In genomic region chr16:84511180-84511800, GRCh38 we compare ENCODE assay signal across 8 cellular contexts. TPM values are rescaled to one million over a fixed set of nuclear protein-coding genes. Genes with fewer than 3 reads are reported as not detected.
DNase-seq lines count a peak whose midpoint lies in the region; ATAC-seq, FAIRE-seq and TF ChIP-seq lines count a peak whose summit lies in the region.

No MANE protein-coding gene starts in this region.

- no peaks in the 10 kb centered on the region for H3K36me3 Mint-ChIP-seq in T-cell
- peaks cover 34% of the 10 kb centered on the region for H3K36me3 Mint-ChIP-seq in activated naive CD8-positive, alpha-beta T cell treated with anti-CD3 and anti-CD28 coated beads, Interleukin-2, amount 10 ng/mL, durations not matched to agents 7 days and 5 days
- no peaks in the 10 kb centered on the region for H3K36me3 Mint-ChIP-seq in progenitor cell of endocrine pancreas (ENCODE audit: insufficient read depth)

- intact Hi-C loops in cardiac septum (cut with DNase I): loop anchor here (1.0 to 2.0 kb wide), 2 partner anchors 111 to 216 kb away; no protein-coding TSS in a partner anchor

- POLR2A ChIA-PET in T-cell (lab: Charles Lee): interaction anchor here in 1 of 2 donors (0.6 to 0.7 kb wide), 2 partner anchors 164 to 1469 kb away, joined by 3 to 9 read pairs; no protein-coding TSS in a partner anchor
- POLR2A ChIA-PET in activated naive CD8-positive, alpha-beta T cell treated with anti-CD3 and anti-CD28 coated beads, Interleukin-2, amount 10 ng/mL, durations not matched to agents 7 days and 5 days (lab: Charles Lee): interaction anchor here (0.7 to 5.7 kb wide), 5 partner anchors 42 to 541 kb away, joined by 3 to 94 read pairs (median 5); partner anchors contain the start of gene COTL1

- TF ChIP-seq CTCF in GM12864 (IDR thresholded peaks at IDR 0.05; ENCODE audit: low read depth, low read length, missing control alignments) (peak; percentile 89), progenitor cell of endocrine pancreas (IDR thresholded peaks at IDR 0.05; ENCODE audit: unreplicated experiment) (peak; percentile 96)

- H3K4me3 ChIP-seq in GM12864 (ENCODE audit: low read depth, low read length): no peak overlapping the region

- no peak overlapping the region for H3K4me3 Mint-ChIP-seq in T-cell
- H3K4me3 Mint-ChIP-seq in activated naive CD8-positive, alpha-beta T cell treated with anti-CD3 and anti-CD28 coated beads, Interleukin-2, amount 10 ng/mL, durations not matched to agents 7 days and 5 days: peak overlapping the region; percentile 66
- no peak overlapping the region for H3K4me3 Mint-ChIP-seq in progenitor cell of endocrine pancreas (ENCODE audit: low read depth)

- H3K9me3 Mint-ChIP-seq in T-cell (no peaks in the 10 kb centered on the region), progenitor cell of endocrine pancreas (ENCODE audit: low read depth) (no peaks in the 10 kb centered on the region)
- H3K9me3 Mint-ChIP-seq in activated naive CD8-positive, alpha-beta T cell treated with anti-CD3 and anti-CD28 coated beads, Interleukin-2, amount 10 ng/mL, durations not matched to agents 7 days and 5 days: no peaks in the 10 kb centered on the region

- peaks cover 65 to 72% (median 70%) of the 10 kb centered on the region in 3 donors for H3K4me1 Mint-ChIP-seq in T-cell
- peaks cover 70% of the 10 kb centered on the region for H3K4me1 Mint-ChIP-seq in activated naive CD8-positive, alpha-beta T cell treated with anti-CD3 and anti-CD28 coated beads, Interleukin-2, amount 10 ng/mL, durations not matched to agents 7 days and 5 days
- peaks cover 9% of the 10 kb centered on the region for H3K4me1 Mint-ChIP-seq in progenitor cell of endocrine pancreas (ENCODE audit: low read depth)

- no peak for FAIRE-seq in urothelium cell line (lab: Jason Lieb, UNC)

- H3K27me3 Mint-ChIP-seq in T-cell (no peaks in the 10 kb centered on the region), progenitor cell of endocrine pancreas (peaks cover 12% of the 10 kb centered on the region)
- no peaks in the 10 kb centered on the region for H3K27me3 Mint-ChIP-seq in activated naive CD8-positive, alpha-beta T cell treated with anti-CD3 and anti-CD28 coated beads, Interleukin-2, amount 10 ng/mL, durations not matched to agents 7 days and 5 days

- peak; percentile 14 to 22 (median 19) for ATAC-seq in T-cell (replicated peaks in 1 of 4)
- peak; percentile 12 for ATAC-seq in activated naive CD8-positive, alpha-beta T cell treated with anti-CD3 and anti-CD28 coated beads, Interleukin-2, amount 10 ng/mL, durations not matched to agents 7 days and 5 days (ENCODE audit: low read depth)
- ATAC-seq in GM21367 (IDR thresholded peaks at IDR 0.05; ENCODE audit: unreplicated experiment): no peak

- H3K27ac Mint-ChIP-seq in T-cell: peak overlapping the region; percentile 78 to 89
- peak overlapping the region; percentile 81 for H3K27ac Mint-ChIP-seq in activated naive CD8-positive, alpha-beta T cell treated with anti-CD3 and anti-CD28 coated beads, Interleukin-2, amount 10 ng/mL, durations not matched to agents 7 days and 5 days
- H3K27ac Mint-ChIP-seq in progenitor cell of endocrine pancreas: no peak overlapping the region

- DNase-seq in GM12864 (ENCODE audit: low read depth) (peak; percentile 57), NCI-H1436 (lab: John Stamatoyannopoulos, UW) (peak; percentile 83), T-cell (peak; percentile 48 to 88 (median 81)), cardiac septum (ENCODE audit: low spot score) (peak; percentile 94), progenitor cell of endocrine pancreas (ENCODE audit: low spot score, unreplicated experiment) (peak; percentile 60), urothelium cell line (ENCODE audit: low spot score) (peak; percentile 81)
- peak; percentile 92 for DNase-seq in activated naive CD8-positive, alpha-beta T cell treated with anti-CD3 and anti-CD28 coated beads, Interleukin-2, amount 10 ng/mL, durations not matched to agents 7 days and 5 days

- CTCF ChIA-PET in T-cell (lab: Charles Lee): interaction anchor here (0.5 to 4.3 kb wide), 15 partner anchors 8 to 417 kb away, joined by 3 to 27 read pairs (median 5); no protein-coding TSS in a partner anchor

RNA-seq across cellular contexts. Expression of gene MEAK7, which starts 6.8 kb away (rescaled TPM):
- total RNA-seq in T-cell (10 to 100 TPM in 3 of 5 donors, 1 to 10 TPM in 2; 6.2 to 12.3 (median 10.2) TPM), cardiac septum (8.5 TPM), progenitor cell of endocrine pancreas (32.3 and 32.7 TPM in 2 replicates)
- total RNA-seq in activated naive CD8-positive, alpha-beta T cell treated with anti-CD3 and anti-CD28 coated beads, Interleukin-2, amount 10 ng/mL, durations not matched to agents 7 days and 5 days: 10 to 100 TPM; 95.7 to 98.3 TPM
